19 cellular contexts compared by ENCODE assay signal in the genomic region with DNA sequence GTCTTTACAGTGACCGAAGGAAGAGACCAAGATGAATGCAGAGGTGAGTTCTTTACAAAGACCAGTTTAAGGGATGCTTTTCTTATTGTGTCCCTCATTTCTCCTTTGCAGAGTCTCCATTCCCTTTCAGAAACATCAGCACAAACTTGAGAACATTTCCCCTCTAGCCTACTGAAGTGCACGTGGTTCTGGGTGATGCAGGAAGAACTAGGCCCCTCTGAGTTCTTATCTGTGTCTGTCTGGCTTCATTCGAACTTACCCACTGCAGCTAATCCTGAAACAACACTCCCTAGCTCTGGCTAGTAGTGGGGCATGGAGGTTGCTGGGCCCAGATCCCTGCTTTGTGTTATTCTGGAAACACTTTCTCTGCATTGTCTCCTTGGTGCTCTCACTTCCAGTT. TPM values are rescaled to one million over a fixed set of nuclear protein-coding genes. Genes with fewer than 3 reads are reported as not detected.
A peak's percentile ranks its signal among the peaks of the same experiment; 100 is the strongest.
DNase-seq lines count a peak whose midpoint lies in the region; ATAC-seq and TF ChIP-seq lines count a peak whose summit lies in the region.
"Had no signal": no experiment of that assay in that cellular context is flagged by ENCODE, and none has a peak within 500 bp of the region (broad histone marks: within the 10 kb centered on the region; RNA-seq: fewer than 3 reads in every experiment).

No MANE protein-coding gene starts in this region.

- no peak overlapping the region for H3K56ac ChIP-seq in H9 (ENCODE audit: insufficient read length, low read depth, low read length)

- no peak for ATAC-seq in T-helper 17 cell
- ATAC-seq in stimulated activated effector memory CD8-positive, alpha-beta T cell treated with anti-CD3 and anti-CD28 coated beads, Interleukin-12 subunit alpha, Interleukin-12 subunit beta, amount 100 ng/mL, for 72 hours = no peak
- no peak for ATAC-seq in activated T-cell treated with anti-CD3 and anti-CD28 coated beads, Interleukin-2, amount 50 U/mL, for 4 hours
- ATAC-seq: PC-3 had no signal

- H3K4me1 Mint-ChIP-seq in H9 (peaks cover 0 to 14% of the 10 kb centered on the region in 2 experiments; a peak in 2 of 4 replicates), T-helper 17 cell (peaks cover 26% of the 10 kb centered on the region)
- H3K4me1 Mint-ChIP-seq in stimulated activated effector memory CD8-positive, alpha-beta T cell treated with anti-CD3 and anti-CD28 coated beads, Interleukin-12 subunit alpha, Interleukin-12 subunit beta, amount 100 ng/mL, for 72 hours = no peaks in the 10 kb centered on the region
- H3K4me1 Mint-ChIP-seq in activated T-cell treated with anti-CD3 and anti-CD28 coated beads, Interleukin-2, amount 50 U/mL, for 4 hours (ENCODE audit: low read depth) = no peaks in the 10 kb centered on the region
- H3K4me1 Mint-ChIP-seq: CD4-positive, CD25-positive, alpha-beta regulatory T cell had no signal

- H3T11ph ChIP-seq in H9 (ENCODE audit: low read length) = no peak overlapping the region

- H4K20me1 ChIP-seq in H9 (ENCODE audit: control insufficient read depth, insufficient read depth, insufficient read length) = no peaks in the 10 kb centered on the region

- DNase-seq in H9 (no peak), T-helper 17 cell (no peak), erythroblast (lab: John Stamatoyannopoulos, UW) (peak; percentile 72 to 86), NCI-H446 treated with DMSO at 0.1 percent for 48 hours (lab: John Stamatoyannopoulos, UW) (no peak), SIG-M5 treated with dmso at 0.1 percent for 504 hours (lab: John Stamatoyannopoulos, UW; ENCODE audit: unreplicated experiment) (no peak)
- DNase-seq in stimulated activated effector memory CD8-positive, alpha-beta T cell treated with anti-CD3 and anti-CD28 coated beads, Interleukin-12 subunit alpha, Interleukin-12 subunit beta, amount 100 ng/mL, for 72 hours (ENCODE audit: low spot score in 2 of 2) = no peak
- DNase-seq in activated T-cell treated with anti-CD3 and anti-CD28 coated beads, Interleukin-2, amount 50 U/mL, for 4 hours = no peak
- DNase-seq: BE2C; CD4-positive, CD25-positive, alpha-beta regulatory T cell; EL; MM.1S; NCI-H1048; NCI-H1417 treated with DMSO at 0.1 percent for 48 hours; NCI-H187; NCI-H446; NCI-H526 treated with DMSO at 0.1 percent for 48 hours; PC-3; SHP77; SK-N-SH had no signal

- H3K36me3 Mint-ChIP-seq in H9 (ENCODE audit: insufficient read depth in 1 of 3, low read depth in 3 of 3) (peaks cover 9 to 21% (median 10%) of the 10 kb centered on the region in 3 experiments; a peak in 6 of 7 replicates), T-helper 17 cell (ENCODE audit: low read depth) (peaks cover 10% of the 10 kb centered on the region)
- peaks cover 9% of the 10 kb centered on the region for H3K36me3 Mint-ChIP-seq in stimulated activated effector memory CD8-positive, alpha-beta T cell treated with anti-CD3 and anti-CD28 coated beads, Interleukin-12 subunit alpha, Interleukin-12 subunit beta, amount 100 ng/mL, for 72 hours
- peaks cover 22% of the 10 kb centered on the region for H3K36me3 Mint-ChIP-seq in activated T-cell treated with anti-CD3 and anti-CD28 coated beads, Interleukin-2, amount 50 U/mL, for 4 hours (ENCODE audit: insufficient read depth)

- no peak overlapping the region for H4K8ac ChIP-seq in H9 (replicated peaks; ENCODE audit: insufficient read length, low read depth, low read length)

- H2BK120ac ChIP-seq in H9 (ENCODE audit: low read depth, low read length, poor library complexity, severe bottlenecking) = no peak overlapping the region

- H2BK15ac ChIP-seq in H9 (ENCODE audit: low read depth, low read length) = no peak overlapping the region

- H3K18ac ChIP-seq in H9 (ENCODE audit: insufficient read length, low read depth, low read length) = no peak overlapping the region

- no peak overlapping the region for H3K23ac ChIP-seq in H9 (ENCODE audit: insufficient read length, low read depth, low read length)

- no peak overlapping the region for H3K27ac ChIP-seq in H9 (ENCODE audit: insufficient read length, low read depth, low read length)

- H3K27me3 ChIP-seq in H9 (ENCODE audit: insufficient read depth, low read length) = no peaks in the 10 kb centered on the region
- H3K27me3 ChIP-seq: BE2C had no signal

- no peak overlapping the region for H2BK5ac ChIP-seq in H9 (ENCODE audit: insufficient read length, low read length)

- TF ChIP-seq CTCF in H9 (conservative IDR thresholded peaks at IDR 0.05) = no peak

- H3K23me2 ChIP-seq in H9 (ENCODE audit: insufficient read length, low read depth, low read length, poor library complexity, severe bottlenecking) = no peaks in the 10 kb centered on the region

- WGBS in H9 (ENCODE audit: extremely low coverage, insufficient read length, low lambda C conversion rate) = no CpG with 5 or more reads among the region's 3 CpGs

- H2AFZ ChIP-seq in H9 (ENCODE audit: low read length) = no peak overlapping the region

- H3K9me3 Mint-ChIP-seq in H9 = peaks cover 6 to 8% of the 10 kb centered on the region in 2 experiments; a peak in 3 of 5 replicates
- H3K9me3 Mint-ChIP-seq in stimulated activated effector memory CD8-positive, alpha-beta T cell treated with anti-CD3 and anti-CD28 coated beads, Interleukin-12 subunit alpha, Interleukin-12 subunit beta, amount 100 ng/mL, for 72 hours = no peaks in the 10 kb centered on the region
- no peaks in the 10 kb centered on the region for H3K9me3 Mint-ChIP-seq in activated T-cell treated with anti-CD3 and anti-CD28 coated beads, Interleukin-2, amount 50 U/mL, for 4 hours

- H3K9ac ChIP-seq in H9 (ENCODE audit: extremely low read depth, insufficient read length, low read length) = no peak overlapping the region
- H3K9ac ChIP-seq: SK-N-SH had no signal

- H2BK12ac ChIP-seq in H9 (ENCODE audit: insufficient read length, low read depth, low read length) = no peak overlapping the region

- no peaks in the 10 kb centered on the region for H3K79me2 ChIP-seq in H9 (ENCODE audit: insufficient read depth, low read length)

- H3K27me3 Mint-ChIP-seq in H9 (ENCODE audit: low read depth) (no peaks in the 10 kb centered on the region; the same call in 1 of the 2 replicates), T-helper 17 cell (no peaks in the 10 kb centered on the region)
- no peaks in the 10 kb centered on the region for H3K27me3 Mint-ChIP-seq in activated T-cell treated with anti-CD3 and anti-CD28 coated beads, Interleukin-2, amount 50 U/mL, for 4 hours (ENCODE audit: low read depth)
- H3K27me3 Mint-ChIP-seq: CD4-positive, CD25-positive, alpha-beta regulatory T cell had no signal

- no peaks in the 10 kb centered on the region for H3K4me1 ChIP-seq in H9 (ENCODE audit: insufficient read depth, low read length)

- H3K9me3 ChIP-seq in H9 (ENCODE audit: control insufficient read depth, low read depth, low read length) = no peaks in the 10 kb centered on the region
- no peaks in the 10 kb centered on the region for H3K9me3 ChIP-seq in T-helper 17 cell (ENCODE audit: control insufficient read depth, low read length, poor library complexity, severe bottlenecking)
- H3K9me3 ChIP-seq: BE2C, SK-N-SH had no signal

- TF ChIP-seq POLR2A in erythroblast (IDR thresholded peaks at IDR 0.05; ENCODE audit: low read length) = no peak

- H3K4me3 Mint-ChIP-seq in H9 (no peak overlapping the region), T-helper 17 cell (no peak overlapping the region)
- H3K4me3 Mint-ChIP-seq in stimulated activated effector memory CD8-positive, alpha-beta T cell treated with anti-CD3 and anti-CD28 coated beads, Interleukin-12 subunit alpha, Interleukin-12 subunit beta, amount 100 ng/mL, for 72 hours = no peak overlapping the region
- H3K4me3 Mint-ChIP-seq in activated T-cell treated with anti-CD3 and anti-CD28 coated beads, Interleukin-2, amount 50 U/mL, for 4 hours = no peak overlapping the region

- H3K4me2 ChIP-seq in H9 (ENCODE audit: insufficient read depth, insufficient read length, low read length) = no peak overlapping the region
- H3K4me2 ChIP-seq: SK-N-SH had no signal

- no peak overlapping the region for H3K14ac ChIP-seq in H9 (ENCODE audit: insufficient read depth, low read length)

- peak overlapping the region; percentile 84 for H2BK20ac ChIP-seq in H9 (ENCODE audit: low read depth, low read length, poor library complexity, severe bottlenecking)

- H4K91ac ChIP-seq in H9 (ENCODE audit: insufficient read length, low read depth, low read length) = no peak overlapping the region

- no peak overlapping the region for H2AK5ac ChIP-seq in H9 (ENCODE audit: insufficient read length, low read length)

- H3K4ac ChIP-seq in H9 (ENCODE audit: low read depth, low read length) = no peak overlapping the region

- H3K79me1 ChIP-seq in H9 (ENCODE audit: insufficient read depth, low read depth, low read length, poor library complexity, severe bottlenecking) = no peaks in the 10 kb centered on the region

- H4K5ac ChIP-seq in H9 (ENCODE audit: insufficient read length, low read depth, low read length) = no peak overlapping the region

- H3K27ac Mint-ChIP-seq in H9 (peak overlapping the region in 1 of 3 experiments; percentile 15; a peak in 1 of 7 replicates), T-helper 17 cell (peak overlapping the region; percentile 60)
- H3K27ac Mint-ChIP-seq in stimulated activated effector memory CD8-positive, alpha-beta T cell treated with anti-CD3 and anti-CD28 coated beads, Interleukin-12 subunit alpha, Interleukin-12 subunit beta, amount 100 ng/mL, for 72 hours = peak overlapping the region; percentile 29

RNA-seq across cellular contexts. Expression of a gene that starts 12.6 kb away (rescaled TPM):
- total RNA-seq in H9 (2021) (37.6 and 40.7 TPM in 2 replicates), T-helper 17 cell (10 to 100 TPM; 26.2 to 29.7 TPM)
- total RNA-seq in activated T-cell treated with anti-CD3 and anti-CD28 coated beads, Interleukin-2, amount 50 U/mL, for 4 hours = 10 to 100 TPM; 20.7 to 24.9 (median 23.7) TPM

RNA-seq across cellular contexts. Expression of a gene that starts 41.8 kb away (rescaled TPM):
- total RNA-seq in H9 (2021) (132 and 138 TPM in 2 replicates), T-helper 17 cell (10 to 100 TPM; 51.1 to 55.0 TPM)
- 10 to 100 TPM; 51.4 to 56.7 (median 51.5) TPM for total RNA-seq in activated T-cell treated with anti-CD3 and anti-CD28 coated beads, Interleukin-2, amount 50 U/mL, for 4 hours

Comparison
In these comparisons a context has a peak if more than half of its experiments do, and no peak if none do; other contexts are left out.
1. DNase-seq: peak in erythroblast (2 of 2); none in H9 (single experiment), T-helper 17 cell (0 of 3), stimulated activated effector memory CD8-positive, alpha-beta T cell treated with anti-CD3 and anti-CD28 coated beads, Interleukin-12 subunit alpha, Interleukin-12 subunit beta, amount 100 ng/mL, for 72 hours (0 of 2), NCI-H446 treated with DMSO at 0.1 percent for 48 hours (single experiment), SIG-M5 treated with dmso at 0.1 percent for 504 hours (single experiment) and activated T-cell treated with anti-CD3 and anti-CD28 coated beads, Interleukin-2, amount 50 U/mL, for 4 hours (single experiment).